12 cellular contexts compared by ENCODE assay signal in the genomic region with DNA sequence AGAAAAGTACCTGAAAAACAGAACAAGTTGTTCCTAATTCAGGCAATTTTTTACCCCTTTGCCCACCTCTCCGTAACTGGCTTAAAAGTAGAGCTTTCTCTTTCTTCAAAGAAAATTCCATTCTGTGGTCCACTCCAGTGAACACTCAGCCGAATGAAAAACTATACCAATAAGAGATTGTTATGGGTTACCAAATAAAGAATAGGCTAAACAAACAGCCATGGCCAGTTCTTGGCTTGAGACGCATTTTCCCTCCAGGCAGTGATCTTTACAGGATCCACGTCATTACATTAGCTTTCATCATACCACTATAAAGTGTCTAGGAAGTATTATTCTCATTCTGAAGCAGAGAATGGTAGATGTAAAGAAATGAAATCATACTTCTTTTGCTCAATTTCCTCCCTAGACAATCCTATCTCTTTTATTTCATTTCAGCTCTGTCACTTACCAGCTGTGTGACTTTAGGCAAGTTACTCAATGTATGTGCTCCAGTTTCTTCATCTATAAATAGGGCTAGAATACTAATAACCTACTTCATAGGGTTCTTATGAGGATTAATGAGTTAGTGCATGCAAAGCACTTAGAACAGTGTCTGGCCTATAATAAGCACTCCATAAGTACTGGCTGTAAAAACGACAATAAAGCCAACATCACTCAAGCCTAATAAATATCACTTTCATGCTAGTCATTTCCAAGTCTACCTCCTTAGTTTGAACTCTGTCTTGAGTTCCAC. TPM values are rescaled to one million over a fixed set of nuclear protein-coding genes. Genes with fewer than 3 reads are reported as not detected.
DNase-seq lines count a peak whose midpoint lies in the region; ATAC-seq lines count a peak whose summit lies in the region.
"Had no signal": no experiment of that assay in that cellular context is flagged by ENCODE, and none has a peak within 500 bp of the region (broad histone marks: within the 10 kb centered on the region; RNA-seq: fewer than 3 reads in every experiment).

No MANE protein-coding gene starts in this region.

- no peak overlapping the region for H3K4me3 Mint-ChIP-seq in effector memory CD8-positive, alpha-beta T cell
- H3K4me3 Mint-ChIP-seq: stimulated activated memory B cell treated with anti-CD40 and anti-IgM and Interleukin-4, amounts not matched to agents 10 μg/mL and 1 μg/mL and 100 μg/mL, for 72 hours had no signal

- no peaks in the 10 kb centered on the region for H3K36me3 Mint-ChIP-seq in effector memory CD8-positive, alpha-beta T cell (ENCODE audit: insufficient read depth)
- H3K36me3 Mint-ChIP-seq: stimulated activated memory B cell treated with anti-CD40 and anti-IgM and Interleukin-4, amounts not matched to agents 10 μg/mL and 1 μg/mL and 100 μg/mL, for 72 hours had no signal

- H3K27ac Mint-ChIP-seq in effector memory CD8-positive, alpha-beta T cell: no peak overlapping the region
- H3K27ac Mint-ChIP-seq: stimulated activated memory B cell treated with anti-CD40 and anti-IgM and Interleukin-4, amounts not matched to agents 10 μg/mL and 1 μg/mL and 100 μg/mL, for 72 hours had no signal

- DNase-seq in Caki2 (ENCODE audit: low read depth) (peak; percentile 60), NCI-H1105 (lab: John Stamatoyannopoulos, UW) (peak; percentile 15), astrocyte of the hippocampus (ENCODE audit: low read depth, low spot score) (peak; percentile 65), left kidney (ENCODE audit: low read depth, low spot score) (peak; percentile 24), head of caudate nucleus (no peak), NCI-H2107 treated with DMSO at 0.1 percent for 48 hours (lab: John Stamatoyannopoulos, UW; ENCODE audit: unreplicated experiment) (no peak)
- no peak for DNase-seq in effector memory CD8-positive, alpha-beta T cell
- DNase-seq: activated CD4-positive, CD25-positive, alpha-beta regulatory T cell treated with anti-CD3 and anti-CD28 coated beads, Interleukin-2, amount 50 U/mL, for 72 hours; nucleus accumbens; SHP77 treated with DMSO at 0.1 percent for 48 hours had no signal

- H3K9me3 Mint-ChIP-seq in effector memory CD8-positive, alpha-beta T cell: no peaks in the 10 kb centered on the region
- H3K9me3 Mint-ChIP-seq: stimulated activated memory B cell treated with anti-CD40 and anti-IgM and Interleukin-4, amounts not matched to agents 10 μg/mL and 1 μg/mL and 100 μg/mL, for 72 hours had no signal

- ATAC-seq in HG02759 (IDR thresholded peaks at IDR 0.05; ENCODE audit: unreplicated experiment): no peak
- ATAC-seq in effector memory CD8-positive, alpha-beta T cell (replicated peaks): no peak
- ATAC-seq: stimulated activated memory B cell treated with anti-CD40 and anti-IgM and Interleukin-4, amounts not matched to agents 10 μg/mL and 1 μg/mL and 100 μg/mL, for 72 hours had no signal

- in situ Hi-C loops in Caki2 (cut with HindIII; ENCODE audit: low pct_unique_long_range_greater_than_20kb, low sequenced_read_pairs): no loop called here

- H3K4me1 Mint-ChIP-seq in effector memory CD8-positive, alpha-beta T cell (ENCODE audit: low read depth in 2 of 2): no peaks in the 10 kb centered on the region
- H3K4me1 Mint-ChIP-seq: stimulated activated memory B cell treated with anti-CD40 and anti-IgM and Interleukin-4, amounts not matched to agents 10 μg/mL and 1 μg/mL and 100 μg/mL, for 72 hours had no signal

- intact Hi-C loops in head of caudate nucleus (cut with DNase I): no loop called here

- H3K27me3 Mint-ChIP-seq in effector memory CD8-positive, alpha-beta T cell: peaks cover 15 to 18% of the 10 kb centered on the region in 2 donors

RNA-seq across cellular contexts. Expression of a gene that starts 26.5 kb away (rescaled TPM):
- 2.1 and 11.6 TPM in 2 replicates for total RNA-seq in Caki2 (2014; rRNA removed; shearing (Covaris generic); ENCODE audit: low replicate concordance)

Comparison
In these comparisons a context has a peak if more than half of its experiments do, and no peak if none do; other contexts are left out.
1. DNase-seq: peak in Caki2 (single experiment), NCI-H1105 (single experiment), astrocyte of the hippocampus (single experiment) and left kidney (single experiment); none in head of caudate nucleus (0 of 42), NCI-H2107 treated with DMSO at 0.1 percent for 48 hours (single experiment) and effector memory CD8-positive, alpha-beta T cell (0 of 3).